In genomic region chrX:154444755-154445246, GRCh38 we compare ENCODE assay signal across 8 cellular contexts. TPM values are rescaled to one million over a fixed set of nuclear protein-coding genes. Genes with fewer than 3 reads are reported as not detected.
DNase-seq lines count a peak whose midpoint lies in the region; ATAC-seq lines count a peak whose summit lies in the region.

No MANE protein-coding gene starts in this region.

- H3K36me3 ChIP-seq in subcutaneous abdominal adipose tissue (ENCODE audit: control insufficient read depth in 5 of 5, insufficient read depth in 5 of 5, low read length in 5 of 5), result peaks cover 0 to 64% (median 39%) of the 10 kb centered on the region in 5 donors

- H3K27ac ChIP-seq in subcutaneous abdominal adipose tissue (ENCODE audit: low read depth, low read length), result peak overlapping the region; percentile 57

- no peak for DNase-seq in T-helper 2 cell treated with Interferon-gamma antibody and Interleukin-4, amounts not matched to agents 5 μg/mL and 100 μg/mL, for 36 hours (ENCODE audit: low spot score)
- no peak for DNase-seq in T-helper 2 cell
- no peak for DNase-seq in immature natural killer cell
- DNase-seq in D341Med (ENCODE audit: low spot score), result no peak
- no peak for DNase-seq in dedifferentiated amniotic fluid mesenchymal stem cell (ENCODE audit: extremely low spot score)
- no peak for DNase-seq in NOMO-1 (lab: John Stamatoyannopoulos, UW; ENCODE audit: unreplicated experiment in 2 of 2)

- peak overlapping the region in 4 of 5 donors; percentile 48 to 78 (median 70) for H3K9ac ChIP-seq in subcutaneous abdominal adipose tissue (ENCODE audit: low read length in 5 of 5)

- H3K4me3 Mint-ChIP-seq in T-helper 2 cell treated with Interferon-gamma antibody and Interleukin-4, amounts not matched to agents 5 μg/mL and 100 μg/mL, for 36 hours, result peak overlapping the region; percentile 36
- H3K4me3 Mint-ChIP-seq in activated T-helper 17 cell treated with anti-CD3 and anti-CD28 coated beads, Interleukin-2, amount 50 U/mL, for 72 hours, result peak overlapping the region; percentile 32
- peak overlapping the region in 4 of 5 donors; percentile 35 to 64 (median 48) for H3K4me3 Mint-ChIP-seq in immature natural killer cell

- H3K4me3 ChIP-seq in subcutaneous abdominal adipose tissue (ENCODE audit: low read depth in 1 of 5, low read length in 5 of 5), result peak overlapping the region; percentile 36 to 72 (median 61)

- no peaks in the 10 kb centered on the region for H3K27me3 Mint-ChIP-seq in T-helper 2 cell treated with Interferon-gamma antibody and Interleukin-4, amounts not matched to agents 5 μg/mL and 100 μg/mL, for 36 hours (ENCODE audit: low read depth)
- H3K27me3 Mint-ChIP-seq in activated T-helper 17 cell treated with anti-CD3 and anti-CD28 coated beads, Interleukin-2, amount 50 U/mL, for 72 hours, result no peaks in the 10 kb centered on the region
- H3K27me3 Mint-ChIP-seq in immature natural killer cell (ENCODE audit: low read depth in 3 of 3), result peaks cover 0 to 3% (median 1%) of the 10 kb centered on the region in 3 donors

- H3K9me3 Mint-ChIP-seq in T-helper 2 cell treated with Interferon-gamma antibody and Interleukin-4, amounts not matched to agents 5 μg/mL and 100 μg/mL, for 36 hours, result no peaks in the 10 kb centered on the region
- H3K9me3 Mint-ChIP-seq in activated T-helper 17 cell treated with anti-CD3 and anti-CD28 coated beads, Interleukin-2, amount 50 U/mL, for 72 hours, result no peaks in the 10 kb centered on the region
- no peaks in the 10 kb centered on the region for H3K9me3 Mint-ChIP-seq in immature natural killer cell

- no peaks in the 10 kb centered on the region for H3K9me3 ChIP-seq in subcutaneous abdominal adipose tissue (ENCODE audit: control insufficient read depth in 5 of 5, low read length in 5 of 5)

- peaks cover 0 to 13% (median 4%) of the 10 kb centered on the region in 5 donors for H3K27me3 ChIP-seq in subcutaneous abdominal adipose tissue (ENCODE audit: control insufficient read depth in 5 of 5, insufficient read depth in 4 of 5, low read length in 5 of 5)

- peaks cover 18% of the 10 kb centered on the region for H3K36me3 Mint-ChIP-seq in T-helper 2 cell treated with Interferon-gamma antibody and Interleukin-4, amounts not matched to agents 5 μg/mL and 100 μg/mL, for 36 hours (ENCODE audit: low read depth)
- H3K36me3 Mint-ChIP-seq in activated T-helper 17 cell treated with anti-CD3 and anti-CD28 coated beads, Interleukin-2, amount 50 U/mL, for 72 hours (ENCODE audit: low read depth), result peaks cover 63% of the 10 kb centered on the region
- H3K36me3 Mint-ChIP-seq in immature natural killer cell, result no peaks in the 10 kb centered on the region

- no peak for ATAC-seq in activated T-helper 17 cell treated with anti-CD3 and anti-CD28 coated beads, Interleukin-2, amount 50 U/mL, for 72 hours (replicated peaks)

- peaks cover 11% of the 10 kb centered on the region for H3K4me1 Mint-ChIP-seq in T-helper 2 cell treated with Interferon-gamma antibody and Interleukin-4, amounts not matched to agents 5 μg/mL and 100 μg/mL, for 36 hours (ENCODE audit: low read depth)
- H3K4me1 Mint-ChIP-seq in activated T-helper 17 cell treated with anti-CD3 and anti-CD28 coated beads, Interleukin-2, amount 50 U/mL, for 72 hours, result no peaks in the 10 kb centered on the region
- peaks cover 0 to 9% of the 10 kb centered on the region in 2 donors for H3K4me1 Mint-ChIP-seq in immature natural killer cell

- H3K4me1 ChIP-seq in subcutaneous abdominal adipose tissue (ENCODE audit: control insufficient read depth in 5 of 5, insufficient read depth in 5 of 5, low read length in 5 of 5), result peaks cover 0 to 26% (median 18%) of the 10 kb centered on the region in 5 donors

- no peak overlapping the region for H3K27ac Mint-ChIP-seq in T-helper 2 cell treated with Interferon-gamma antibody and Interleukin-4, amounts not matched to agents 5 μg/mL and 100 μg/mL, for 36 hours
- H3K27ac Mint-ChIP-seq in activated T-helper 17 cell treated with anti-CD3 and anti-CD28 coated beads, Interleukin-2, amount 50 U/mL, for 72 hours, result no peak overlapping the region
- peak overlapping the region in 3 of 6 donors; percentile 10 to 46 (median 21) for H3K27ac Mint-ChIP-seq in immature natural killer cell

RNA-seq across cellular contexts. Expression of gene FAM50A, which starts 0.9 kb away (rescaled TPM):
- total RNA-seq in activated T-helper 17 cell treated with anti-CD3 and anti-CD28 coated beads, Interleukin-2, amount 50 U/mL, for 72 hours, result 10 to 100 TPM; 49.3 to 71.4 TPM
- 10 to 100 TPM; 45.2 to 63.3 (median 53.3) TPM for polyA plus RNA-seq in immature natural killer cell

RNA-seq across cellular contexts. Expression of gene GDI1, which starts 7.8 kb away (rescaled TPM):
- 100 to 1,000 TPM; 120 to 165 TPM for total RNA-seq in activated T-helper 17 cell treated with anti-CD3 and anti-CD28 coated beads, Interleukin-2, amount 50 U/mL, for 72 hours
- polyA plus RNA-seq in immature natural killer cell, result 10 to 100 TPM; 20.9 to 37.8 (median 29.2) TPM

RNA-seq across cellular contexts. Expression of gene PLXNA3, which starts 13.3 kb away (rescaled TPM):
- 10 to 100 TPM; 63.2 to 67.8 TPM for total RNA-seq in activated T-helper 17 cell treated with anti-CD3 and anti-CD28 coated beads, Interleukin-2, amount 50 U/mL, for 72 hours
- 1 to 10 TPM in 1 of 3 donors, under 1 TPM in 1, not detected in 1; 0.20 to 1.4 TPM for polyA plus RNA-seq in immature natural killer cell

RNA-seq across cellular contexts. Expression of gene ATP6AP1, which starts 16.3 kb away (rescaled TPM):
- 10 to 100 TPM; 39.9 to 42.1 TPM for total RNA-seq in activated T-helper 17 cell treated with anti-CD3 and anti-CD28 coated beads, Interleukin-2, amount 50 U/mL, for 72 hours
- polyA plus RNA-seq in immature natural killer cell, result 100 to 1,000 TPM in 2 of 3 donors, 10 to 100 TPM in 1; 98.3 to 193 (median 154) TPM

RNA-seq across cellular contexts. Expression of gene TAFAZZIN, which starts 33.5 kb away (rescaled TPM):
- total RNA-seq in activated T-helper 17 cell treated with anti-CD3 and anti-CD28 coated beads, Interleukin-2, amount 50 U/mL, for 72 hours, result 10 to 100 TPM; 39.3 to 40.8 TPM
- polyA plus RNA-seq in immature natural killer cell, result 10 to 100 TPM; 24.9 to 39.2 (median 32.4) TPM
